In the genomic region with DNA sequence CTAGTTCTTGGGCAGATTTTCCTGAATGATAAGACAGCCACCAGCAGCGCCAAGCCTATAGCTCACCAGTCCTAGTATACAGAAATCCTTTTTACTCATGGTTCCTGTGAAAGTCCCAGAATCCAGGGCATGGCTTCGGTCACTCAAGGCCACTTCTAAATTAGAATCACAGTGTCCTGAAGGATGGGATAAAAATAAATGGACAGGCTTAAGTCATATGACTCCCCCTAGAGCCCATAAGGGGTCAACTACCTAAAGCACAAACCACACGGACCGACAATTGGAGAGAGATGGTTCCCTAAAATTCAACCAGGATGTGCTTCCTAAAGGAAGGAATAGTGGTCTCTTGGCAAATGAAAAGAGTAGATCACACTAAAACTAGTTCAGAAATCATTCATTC, we compare ENCODE assay signal across 1 cellular context.
TF ChIP-seq lines count a peak whose summit lies in the region.

No MANE protein-coding gene starts in this region.

TF ChIP-seq in GM12878, 131 proteins besides CTCF, POLR2A, EP300 and RAD21 (continued from another document):
- TF ChIP-seq, protein P1, sequence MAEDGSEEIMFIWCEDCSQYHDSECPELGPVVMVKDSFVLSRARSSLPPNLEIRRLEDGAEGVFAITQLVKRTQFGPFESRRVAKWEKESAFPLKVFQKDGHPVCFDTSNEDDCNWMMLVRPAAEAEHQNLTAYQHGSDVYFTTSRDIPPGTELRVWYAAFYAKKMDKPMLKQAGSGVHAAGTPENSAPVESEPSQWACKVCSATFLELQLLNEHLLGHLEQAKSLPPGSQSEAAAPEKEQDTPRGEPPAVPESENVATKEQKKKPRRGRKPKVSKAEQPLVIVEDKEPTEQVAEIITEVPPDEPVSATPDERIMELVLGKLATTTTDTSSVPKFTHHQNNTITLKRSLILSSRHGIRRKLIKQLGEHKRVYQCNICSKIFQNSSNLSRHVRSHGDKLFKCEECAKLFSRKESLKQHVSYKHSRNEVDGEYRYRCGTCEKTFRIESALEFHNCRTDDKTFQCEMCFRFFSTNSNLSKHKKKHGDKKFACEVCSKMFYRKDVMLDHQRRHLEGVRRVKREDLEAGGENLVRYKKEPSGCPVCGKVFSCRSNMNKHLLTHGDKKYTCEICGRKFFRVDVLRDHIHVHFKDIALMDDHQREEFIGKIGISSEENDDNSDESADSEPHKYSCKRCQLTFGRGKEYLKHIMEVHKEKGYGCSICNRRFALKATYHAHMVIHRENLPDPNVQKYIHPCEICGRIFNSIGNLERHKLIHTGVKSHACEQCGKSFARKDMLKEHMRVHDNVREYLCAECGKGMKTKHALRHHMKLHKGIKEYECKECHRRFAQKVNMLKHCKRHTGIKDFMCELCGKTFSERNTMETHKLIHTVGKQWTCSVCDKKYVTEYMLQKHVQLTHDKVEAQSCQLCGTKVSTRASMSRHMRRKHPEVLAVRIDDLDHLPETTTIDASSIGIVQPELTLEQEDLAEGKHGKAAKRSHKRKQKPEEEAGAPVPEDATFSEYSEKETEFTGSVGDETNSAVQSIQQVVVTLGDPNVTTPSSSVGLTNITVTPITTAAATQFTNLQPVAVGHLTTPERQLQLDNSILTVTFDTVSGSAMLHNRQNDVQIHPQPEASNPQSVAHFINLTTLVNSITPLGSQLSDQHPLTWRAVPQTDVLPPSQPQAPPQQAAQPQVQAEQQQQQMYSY (CRISPR knock-in tag; IDR thresholded peaks at IDR 0.05): no peak
- TF ChIP-seq, protein P2, sequence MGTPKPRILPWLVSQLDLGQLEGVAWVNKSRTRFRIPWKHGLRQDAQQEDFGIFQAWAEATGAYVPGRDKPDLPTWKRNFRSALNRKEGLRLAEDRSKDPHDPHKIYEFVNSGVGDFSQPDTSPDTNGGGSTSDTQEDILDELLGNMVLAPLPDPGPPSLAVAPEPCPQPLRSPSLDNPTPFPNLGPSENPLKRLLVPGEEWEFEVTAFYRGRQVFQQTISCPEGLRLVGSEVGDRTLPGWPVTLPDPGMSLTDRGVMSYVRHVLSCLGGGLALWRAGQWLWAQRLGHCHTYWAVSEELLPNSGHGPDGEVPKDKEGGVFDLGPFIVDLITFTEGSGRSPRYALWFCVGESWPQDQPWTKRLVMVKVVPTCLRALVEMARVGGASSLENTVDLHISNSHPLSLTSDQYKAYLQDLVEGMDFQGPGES (IDR thresholded peaks at IDR 0.05): no peak
- 0 out of 2 replicates have a peak, but pooled peaks have one; percentile 21 for TF ChIP-seq FOXK2 (IDR thresholded peaks at IDR 0.05)
